ENCODE assay signal across 18 cellular contexts in the genomic region with DNA sequence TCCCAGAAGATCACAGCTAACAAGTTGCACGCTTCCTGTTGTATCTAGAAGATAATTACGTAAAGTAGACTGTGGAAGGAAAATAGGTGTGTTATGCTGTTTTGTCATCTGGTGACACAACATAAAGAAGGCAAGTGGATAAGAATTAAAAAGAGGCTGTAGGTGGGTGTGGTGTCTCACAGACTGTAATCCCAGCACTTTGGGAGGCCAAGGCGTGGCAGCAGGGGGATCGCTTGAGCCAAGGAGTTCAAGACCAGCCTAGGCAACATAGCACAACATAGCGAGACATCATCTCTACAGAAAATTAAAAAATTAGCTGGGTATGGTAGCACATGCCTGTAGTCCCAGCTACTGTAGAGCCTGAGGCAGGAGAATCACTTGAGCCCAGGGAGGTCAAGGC.
"Had no signal": no experiment of that assay in that cellular context is flagged by ENCODE, and none has a peak within 500 bp of the region (broad histone marks: within the 10 kb centered on the region; RNA-seq: fewer than 3 reads in every experiment).

No MANE protein-coding gene starts in this region.

- H3K9me3 Mint-ChIP-seq: activated CD4-positive, alpha-beta T cell treated with anti-CD3 and anti-CD28 coated beads, Interleukin-2, amount 10 ng/mL, durations not matched to agents 7 days and 5 days; activated naive CD4-positive, alpha-beta T cell treated with anti-CD3 and anti-CD28 coated beads for 36 hours; activated naive CD8-positive, alpha-beta T cell treated with anti-CD3 and anti-CD28 coated beads, Interleukin-2, amount 50 U/mL, for 24 hours; activated T-helper 2 cell treated with anti-CD3 and anti-CD28 coated beads, Interferon-gamma antibody, Interleukin-2, Interleukin-4, amounts not matched to agents 10 μg/mL and 5 μg/mL and 100 μg/mL, durations not matched to agents 14 hours and 24 hours and 36 hours; naive B cell; stimulated activated naive CD8-positive, alpha-beta T cell treated with anti-CD3 and anti-CD28 coated beads, Interleukin-15, amount 100 ng/mL, for 72 hours; T-cell had no signal

- H3K9ac ChIP-seq: parathyroid adenoma had no signal

- H3K79me2 ChIP-seq: parathyroid adenoma had no signal

- H3K4me3 ChIP-seq: ascending aorta, gastroesophageal sphincter, heart right ventricle, upper lobe of left lung had no signal

- H3K4me1 Mint-ChIP-seq: naive B cell had no signal

- H3K9me3 ChIP-seq: ascending aorta, gastroesophageal sphincter, heart right ventricle, upper lobe of left lung had no signal

- H3K4me3 Mint-ChIP-seq: activated CD4-positive, alpha-beta T cell treated with anti-CD3 and anti-CD28 coated beads, Interleukin-2, amount 10 ng/mL, durations not matched to agents 7 days and 5 days; activated naive CD4-positive, alpha-beta T cell treated with anti-CD3 and anti-CD28 coated beads for 36 hours; activated naive CD8-positive, alpha-beta T cell treated with anti-CD3 and anti-CD28 coated beads, Interleukin-2, amount 50 U/mL, for 24 hours; naive B cell; stimulated activated naive CD8-positive, alpha-beta T cell treated with anti-CD3 and anti-CD28 coated beads, Interleukin-15, amount 100 ng/mL, for 72 hours; T-cell had no signal

- ATAC-seq: gastroesophageal sphincter; heart right ventricle; left colon; stimulated activated naive CD8-positive, alpha-beta T cell treated with anti-CD3 and anti-CD28 coated beads, Interleukin-15, amount 100 ng/mL, for 72 hours; T-cell had no signal

- H3K27ac Mint-ChIP-seq: activated CD4-positive, alpha-beta T cell treated with anti-CD3 and anti-CD28 coated beads, Interleukin-2, amount 10 ng/mL, durations not matched to agents 7 days and 5 days; activated naive CD4-positive, alpha-beta T cell treated with anti-CD3 and anti-CD28 coated beads for 36 hours; activated naive CD8-positive, alpha-beta T cell treated with anti-CD3 and anti-CD28 coated beads, Interleukin-2, amount 50 U/mL, for 24 hours; activated T-helper 2 cell treated with anti-CD3 and anti-CD28 coated beads, Interferon-gamma antibody, Interleukin-2, Interleukin-4, amounts not matched to agents 10 μg/mL and 5 μg/mL and 100 μg/mL, durations not matched to agents 14 hours and 24 hours and 36 hours; stimulated activated naive CD8-positive, alpha-beta T cell treated with anti-CD3 and anti-CD28 coated beads, Interleukin-15, amount 100 ng/mL, for 72 hours; T-cell had no signal

- H3K4me1 ChIP-seq: ascending aorta, gastroesophageal sphincter, parathyroid adenoma, upper lobe of left lung had no signal

- H3K27me3 Mint-ChIP-seq: activated CD4-positive, alpha-beta T cell treated with anti-CD3 and anti-CD28 coated beads, Interleukin-2, amount 10 ng/mL, durations not matched to agents 7 days and 5 days; stimulated activated naive CD8-positive, alpha-beta T cell treated with anti-CD3 and anti-CD28 coated beads, Interleukin-15, amount 100 ng/mL, for 72 hours had no signal

- H3K27ac ChIP-seq: ascending aorta, gastroesophageal sphincter, heart right ventricle, parathyroid adenoma, upper lobe of left lung had no signal

- H3K36me3 Mint-ChIP-seq: naive B cell, T-cell had no signal

- H3K36me3 ChIP-seq: ascending aorta, gastroesophageal sphincter, heart right ventricle, upper lobe of left lung had no signal

- H2AFZ ChIP-seq: parathyroid adenoma had no signal

- H3K27me3 ChIP-seq: ascending aorta, gastroesophageal sphincter, heart right ventricle, upper lobe of left lung had no signal

- FAIRE-seq: bronchial epithelial cell had no signal

- DNase-seq: activated CD4-positive, alpha-beta T cell treated with anti-CD3 and anti-CD28 coated beads, Interleukin-2, amount 10 ng/mL, durations not matched to agents 7 days and 5 days; activated CD4-positive, CD25-positive, alpha-beta regulatory T cell; activated naive CD4-positive, alpha-beta T cell treated with anti-CD3 and anti-CD28 coated beads for 36 hours; activated naive CD8-positive, alpha-beta T cell treated with anti-CD3 and anti-CD28 coated beads, Interleukin-2, amount 50 U/mL, for 24 hours; activated T-cell treated with anti-CD3 and anti-CD28 coated beads for 4 hours; erythroblast; heart right ventricle; left colon; naive B cell; stimulated activated CD4-positive, alpha-beta T cell treated with anti-CD3 and anti-CD28 coated beads, Interleukin-1b, Interleukin-23, amount 100 ng/mL, for 48 hours; stimulated activated naive CD8-positive, alpha-beta T cell treated with anti-CD3 and anti-CD28 coated beads, Interleukin-15, amount 100 ng/mL, for 72 hours; T-cell; upper lobe of left lung had no signal
